In genomic region chr7:151080091-151080521, GRCh38 we compare ENCODE assay signal across 1 cellular context.
A peak's percentile ranks its signal among the peaks of the same experiment; 100 is the strongest.
TF ChIP-seq lines count a peak whose summit lies in the region.

No MANE protein-coding gene starts in this region.

TF ChIP-seq in K562, 482 proteins besides CTCF, POLR2A, EP300 and RAD21 (continued from another document and continues in another):
- no peak for TF ChIP-seq REST (CRISPR knock-in tag; IDR thresholded peaks at IDR 0.05; ENCODE audit: low read depth)
- TF ChIP-seq ATF4 (CRISPR knock-in tag; IDR thresholded peaks at IDR 0.05): no peak
- TF ChIP-seq SFPQ (IDR thresholded peaks at IDR 0.05; ENCODE audit: low read depth, low read length): no peak
- peak; percentile 53 for TF ChIP-seq SAP30 (IDR thresholded peaks at IDR 0.05; ENCODE audit: borderline replicate concordance, insufficient read depth, low read depth, low read length, poor library complexity, severe bottlenecking)
- TF ChIP-seq RBBP5 (IDR thresholded peaks at IDR 0.05; ENCODE audit: borderline replicate concordance, insufficient read depth, low read length, poor library complexity, severe bottlenecking): no peak
- TF ChIP-seq JUND (IDR thresholded peaks at IDR 0.05; ENCODE audit: borderline replicate concordance, low read depth, low read length): no peak
- TF ChIP-seq JUND (tag; IDR thresholded peaks at IDR 0.05; ENCODE audit: borderline replicate concordance, low read depth, low read length): no peak
- no peak for TF ChIP-seq SNRNP70 (optimal IDR thresholded peaks at IDR 0.05; ENCODE audit: low read depth, low read length)
- 0 out of 2 replicates have a peak, but pooled peaks have one; percentile 74 for TF ChIP-seq SRSF3 (IDR thresholded peaks at IDR 0.05; ENCODE audit: insufficient read depth, low read length)
- TF ChIP-seq ZBED1 (IDR thresholded peaks at IDR 0.05): no peak; the same call in 1 of the 2 replicates
- TF ChIP-seq ZNF561 (CRISPR knock-in tag; conservative IDR thresholded peaks at IDR 0.05): no peak
- TF ChIP-seq TGIF2 (CRISPR knock-in tag; IDR thresholded peaks at IDR 0.05): no peak
- TF ChIP-seq GMEB1 (CRISPR knock-in tag; IDR thresholded peaks at IDR 0.05): no peak
- no peak for TF ChIP-seq ZNF124 (CRISPR knock-in tag; IDR thresholded peaks at IDR 0.05)
- TF ChIP-seq ZNF445 (CRISPR knock-in tag; IDR thresholded peaks at IDR 0.05; ENCODE audit: low read depth): no peak
- no peak for TF ChIP-seq SRSF7 (optimal IDR thresholded peaks at IDR 0.05; ENCODE audit: low read depth, low read length)
- TF ChIP-seq ESRRB (CRISPR knock-in tag; IDR thresholded peaks at IDR 0.05; ENCODE audit: borderline replicate concordance): no peak
- TF ChIP-seq ZBTB7A (IDR thresholded peaks at IDR 0.05; ENCODE audit: borderline replicate concordance, control insufficient read depth, low read depth, low read length): 0 out of 2 replicates have a peak, but pooled peaks have one; percentile 6
- no peak for TF ChIP-seq RNF2 (IDR thresholded peaks at IDR 0.05)
- TF ChIP-seq MAX (CRISPR knock-in tag; IDR thresholded peaks at IDR 0.05): peak; percentile 57
- TF ChIP-seq ZNF639 (CRISPR knock-in tag; conservative IDR thresholded peaks at IDR 0.05 in 1 of 2, IDR thresholded peaks at IDR 0.05 in 1 of 2): no peak
- TF ChIP-seq MCM3 (IDR thresholded peaks at IDR 0.05): no peak
- TF ChIP-seq ARID2 (IDR thresholded peaks at IDR 0.05): no peak
- no peak for TF ChIP-seq ZNF3 (CRISPR knock-in tag; IDR thresholded peaks at IDR 0.05)
- no peak; the same call in 1 of the 2 replicates for TF ChIP-seq CBX1 (IDR thresholded peaks at IDR 0.05; ENCODE audit: low read depth)
- TF ChIP-seq PHF20 (IDR thresholded peaks at IDR 0.05; ENCODE audit: partially characterized antibody): no peak
- TF ChIP-seq DMBX1 (CRISPR knock-in tag; IDR thresholded peaks at IDR 0.05; ENCODE audit: borderline replicate concordance): 0 out of 2 replicates have a peak, but pooled peaks have one; percentile 7
- no peak for TF ChIP-seq KDM2B (CRISPR knock-in tag; IDR thresholded peaks at IDR 0.05)
- no peak for TF ChIP-seq ZNF311 (CRISPR knock-in tag; IDR thresholded peaks at IDR 0.05)
- TF ChIP-seq FOXO4 (CRISPR knock-in tag; IDR thresholded peaks at IDR 0.05): no peak
- TF ChIP-seq BHLHE40 (IDR thresholded peaks at IDR 0.05; ENCODE audit: low read length): peak; percentile 4; the same call in 1 of the 2 replicates
- TF ChIP-seq ZNF583 (CRISPR knock-in tag; IDR thresholded peaks at IDR 0.05): no peak
- no peak for TF ChIP-seq SETDB1 (IDR thresholded peaks at IDR 0.05; ENCODE audit: low read length)
- peak in 1 of 2 experiments; percentile 66; a peak in 1 of 4 replicates for TF ChIP-seq HDAC1 (IDR thresholded peaks at IDR 0.05)
- no peak for TF ChIP-seq PRDM10 (IDR thresholded peaks at IDR 0.05; ENCODE audit: partially characterized antibody)
- TF ChIP-seq ARID4B (CRISPR knock-in tag; IDR thresholded peaks at IDR 0.05): peak; percentile 78; the same call in 1 of the 2 replicates
- no peak for TF ChIP-seq HNRNPH1 (optimal IDR thresholded peaks at IDR 0.05; ENCODE audit: low read depth, low read length)
- TF ChIP-seq NELFE (IDR thresholded peaks at IDR 0.05; ENCODE audit: insufficient read depth, insufficient read length): no peak
- TF ChIP-seq MXI1 (IDR thresholded peaks at IDR 0.05; ENCODE audit: low read depth, low read length): peak; percentile 17; the same call in 1 of the 2 replicates
- no peak for TF ChIP-seq CREB5 (CRISPR knock-in tag; IDR thresholded peaks at IDR 0.05)
